Comparison of ENCODE assay signal across 2 cellular contexts in genomic region chr18:31325051-31325450, GRCh38.
TF ChIP-seq lines count a peak whose summit lies in the region.

No MANE protein-coding gene starts in this region.

TF ChIP-seq in liver, 16 proteins besides CTCF, POLR2A, EP300 and RAD21:
- TF ChIP-seq REST (IDR thresholded peaks at IDR 0.05) = peak; percentile 58
- peak; percentile 48 for TF ChIP-seq SP1 (IDR thresholded peaks at IDR 0.05)
- TF ChIP-seq HNF4A (conservative IDR thresholded peaks at IDR 0.05) = peak; percentile 40 to 52
- no peak for TF ChIP-seq NR2F2 (IDR thresholded peaks at IDR 0.05)
- TF ChIP-seq MAX (IDR thresholded peaks at IDR 0.05) = no peak
- no peak for TF ChIP-seq EGR1 (IDR thresholded peaks at IDR 0.05; ENCODE audit: low read depth in 2 of 2)
- TF ChIP-seq ATF3 (IDR thresholded peaks at IDR 0.05) = peak; percentile 41
- no peak for TF ChIP-seq FOXA2 (IDR thresholded peaks at IDR 0.05)
- peak; percentile 43 to 49 for TF ChIP-seq RXRA (IDR thresholded peaks at IDR 0.05)
- peak; percentile 45 for TF ChIP-seq YY1 (IDR thresholded peaks at IDR 0.05)
- TF ChIP-seq HNF4G (IDR thresholded peaks at IDR 0.05) = no peak
- TF ChIP-seq ZBTB33 (IDR thresholded peaks at IDR 0.05) = no peak
- TF ChIP-seq JUND (IDR thresholded peaks at IDR 0.05) = peak; percentile 60 to 65
- TF ChIP-seq GABPA (IDR thresholded peaks at IDR 0.05 in 1 of 2, conservative IDR thresholded peaks at IDR 0.05 in 1 of 2) = no peak

TF ChIP-seq in HepG2, 621 proteins besides CTCF, POLR2A, EP300 and RAD21:
- no peak for TF ChIP-seq MBD4 (IDR thresholded peaks at IDR 0.05; ENCODE audit: borderline replicate concordance, low read length)
- no peak for TF ChIP-seq FOXA1 (IDR thresholded peaks at IDR 0.05)
- no peak for TF ChIP-seq FOXA1 (CRISPR knock-in tag; IDR thresholded peaks at IDR 0.05)
- TF ChIP-seq NFRKB (IDR thresholded peaks at IDR 0.05) = no peak
- no peak for TF ChIP-seq SOX13 (IDR thresholded peaks at IDR 0.05)
- TF ChIP-seq SOX13 (CRISPR knock-in tag; conservative IDR thresholded peaks at IDR 0.05 in 1 of 2, IDR thresholded peaks at IDR 0.05 in 1 of 2) = no peak
- TF ChIP-seq ZNF496 (CRISPR knock-in tag; IDR thresholded peaks at IDR 0.05; ENCODE audit: insufficient replicate concordance) = no peak
- TF ChIP-seq ZNF687 (CRISPR knock-in tag; IDR thresholded peaks at IDR 0.05) = no peak
- TF ChIP-seq HIC2 (CRISPR knock-in tag; IDR thresholded peaks at IDR 0.05; ENCODE audit: low read depth) = no peak
- no peak for TF ChIP-seq SP1 (IDR thresholded peaks at IDR 0.05)
- no peak for TF ChIP-seq SP1 (CRISPR knock-in tag; IDR thresholded peaks at IDR 0.05)
- no peak for TF ChIP-seq MIER3 (CRISPR knock-in tag; IDR thresholded peaks at IDR 0.05; ENCODE audit: borderline replicate concordance)
- TF ChIP-seq ZBTB26 (CRISPR knock-in tag; IDR thresholded peaks at IDR 0.05; ENCODE audit: borderline replicate concordance) = no peak
- no peak for TF ChIP-seq KDM3A (CRISPR knock-in tag; IDR thresholded peaks at IDR 0.05; ENCODE audit: low read depth)
